21 cellular contexts compared by ENCODE assay signal in the genomic region with DNA sequence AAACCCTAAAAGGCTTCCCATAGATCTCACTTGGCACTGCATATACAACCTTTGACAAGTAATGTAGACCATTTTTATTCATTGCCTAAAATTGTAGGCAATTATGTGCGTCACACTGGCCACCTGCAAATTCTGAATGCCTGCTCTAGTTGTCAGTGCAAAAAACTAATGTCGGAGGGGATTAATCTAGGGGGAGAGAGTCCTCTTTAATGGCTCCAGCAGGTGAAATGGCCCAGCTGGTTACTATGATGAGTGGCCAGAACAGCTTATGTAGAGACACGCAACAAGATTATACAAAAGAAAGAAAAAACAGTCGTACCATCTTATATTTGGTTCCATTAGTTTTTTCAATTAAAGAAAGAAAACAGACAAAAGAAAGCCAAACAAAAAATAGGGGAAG.
DNase-seq lines count a peak whose midpoint lies in the region; ATAC-seq and TF ChIP-seq lines count a peak whose summit lies in the region.
"Had no signal": no experiment of that assay in that cellular context is flagged by ENCODE, and none has a peak within 500 bp of the region (broad histone marks: within the 10 kb centered on the region; RNA-seq: fewer than 3 reads in every experiment).

No MANE protein-coding gene starts in this region.

- TF ChIP-seq CTCF in Caco-2 (IDR thresholded peaks at IDR 0.05; ENCODE audit: insufficient read depth in 1 of 2, low read depth in 1 of 2, low read length in 1 of 2, severe bottlenecking in 1 of 2, unreplicated experiment in 1 of 2): no peak

- no peak for ATAC-seq in GM19328 (IDR thresholded peaks at IDR 0.05; ENCODE audit: unreplicated experiment)
- ATAC-seq: activated CD8-positive, alpha-beta T cell treated with anti-CD3 and anti-CD28 coated beads, Interleukin-2, amount 10 ng/mL, durations not matched to agents 7 days and 5 days; stimulated activated naive CD8-positive, alpha-beta T cell treated with anti-CD3 and anti-CD28 coated beads, Interleukin-15, amount 100 ng/mL, for 72 hours had no signal

- no peaks in the 10 kb centered on the region for H3K27me3 Mint-ChIP-seq in Caco-2 (ENCODE audit: insufficient read depth, unreplicated experiment)
- H3K27me3 Mint-ChIP-seq in activated naive CD4-positive, alpha-beta T cell treated with anti-CD3 and anti-CD28 coated beads, Interleukin-2, amount 10 ng/mL, durations not matched to agents 7 days and 5 days: no peaks in the 10 kb centered on the region
- H3K27me3 Mint-ChIP-seq: CD4-positive, alpha-beta T cell; stimulated activated naive CD8-positive, alpha-beta T cell treated with anti-CD3 and anti-CD28 coated beads, Interleukin-15, amount 100 ng/mL, for 72 hours had no signal

- H3K36me3 Mint-ChIP-seq in Caco-2 (ENCODE audit: insufficient read depth, unreplicated experiment): peaks cover 9% of the 10 kb centered on the region
- peaks cover 1% of the 10 kb centered on the region for H3K36me3 Mint-ChIP-seq in activated naive CD4-positive, alpha-beta T cell treated with anti-CD3 and anti-CD28 coated beads, Interleukin-2, amount 10 ng/mL, durations not matched to agents 7 days and 5 days

- no peak overlapping the region for H3K9ac ChIP-seq in HUES48 (ENCODE audit: low read depth, low read length)

- H3K27me3 ChIP-seq in HUES48 (ENCODE audit: control insufficient read depth, insufficient read depth, low read length): no peaks in the 10 kb centered on the region
- no peaks in the 10 kb centered on the region for H3K27me3 ChIP-seq in Caco-2 (replicated peaks; ENCODE audit: control insufficient read depth, insufficient read depth, low read length)
- H3K27me3 ChIP-seq: right atrium auricular region, tibial artery had no signal

- peak; percentile 92 for DNase-seq in NCI-H1436 (lab: John Stamatoyannopoulos, UW)
- DNase-seq in NCI-H748 treated with DMSO at 0.1 percent for 48 hours (lab: John Stamatoyannopoulos, UW): peak; percentile 90
- peak; percentile 62 for DNase-seq in left kidney (ENCODE audit: low read depth, low spot score)
- no peak for DNase-seq in Caco-2
- DNase-seq in activated naive CD4-positive, alpha-beta T cell treated with anti-CD3 and anti-CD28 coated beads, Interleukin-2, amount 10 ng/mL, durations not matched to agents 7 days and 5 days: no peak
- no peak for DNase-seq in NCI-H446 (lab: John Stamatoyannopoulos, UW)
- DNase-seq: activated CD8-positive, alpha-beta T cell treated with anti-CD3 and anti-CD28 coated beads, Interleukin-2, amount 10 ng/mL, durations not matched to agents 7 days and 5 days; activated naive CD4-positive, alpha-beta T cell; activated T-cell treated with anti-CD3 and anti-CD28 coated beads, Interleukin-2, amount 50 U/mL, for 1 hour; CD4-positive, alpha-beta T cell; Karpas-422; kidney glomerular epithelial cell; mammary epithelial cell; stimulated activated CD4-positive, alpha-beta T cell treated with anti-CD3 and anti-CD28 coated beads, Interleukin-12 subunit alpha, Interleukin-12 subunit beta, amount 100 ng/mL, for 4 hours; stimulated activated naive CD8-positive, alpha-beta T cell treated with anti-CD3 and anti-CD28 coated beads, Interleukin-15, amount 100 ng/mL, for 72 hours; T1000; tibial artery had no signal

- no peak overlapping the region for H3K27ac Mint-ChIP-seq in Caco-2 (ENCODE audit: unreplicated experiment)
- no peak overlapping the region for H3K27ac Mint-ChIP-seq in activated naive CD4-positive, alpha-beta T cell treated with anti-CD3 and anti-CD28 coated beads, Interleukin-2, amount 10 ng/mL, durations not matched to agents 7 days and 5 days
- H3K27ac Mint-ChIP-seq: activated CD8-positive, alpha-beta T cell treated with anti-CD3 and anti-CD28 coated beads, Interleukin-2, amount 10 ng/mL, durations not matched to agents 7 days and 5 days; CD4-positive, alpha-beta T cell; stimulated activated naive CD8-positive, alpha-beta T cell treated with anti-CD3 and anti-CD28 coated beads, Interleukin-15, amount 100 ng/mL, for 72 hours had no signal

- BruUV-seq in Caco-2 (replicated peaks; lab: Mats Ljungman, UMichigan): no TSS peak

- H3K4me3 Mint-ChIP-seq in Caco-2 (ENCODE audit: unreplicated experiment): no peak overlapping the region
- no peak overlapping the region for H3K4me3 Mint-ChIP-seq in activated naive CD4-positive, alpha-beta T cell treated with anti-CD3 and anti-CD28 coated beads, Interleukin-2, amount 10 ng/mL, durations not matched to agents 7 days and 5 days
- H3K4me3 Mint-ChIP-seq: activated CD8-positive, alpha-beta T cell treated with anti-CD3 and anti-CD28 coated beads, Interleukin-2, amount 10 ng/mL, durations not matched to agents 7 days and 5 days; CD4-positive, alpha-beta T cell; stimulated activated naive CD8-positive, alpha-beta T cell treated with anti-CD3 and anti-CD28 coated beads, Interleukin-15, amount 100 ng/mL, for 72 hours had no signal

- 0 out of 2 replicates have a peak overlapping the region, but pooled peaks have one; percentile 1 for H3K4me3 ChIP-seq in HUES48 (ENCODE audit: low read depth, low read length)
- H3K4me3 ChIP-seq in Caco-2 (ENCODE audit: low read depth, low read length): no peak overlapping the region
- H3K4me3 ChIP-seq: coronary artery, right atrium auricular region, tibial artery had no signal

- H3K27ac ChIP-seq in HUES48 (ENCODE audit: low read depth, low read length): peak overlapping the region; percentile 88
- H3K27ac ChIP-seq: coronary artery, right atrium auricular region, tibial artery had no signal

- H3K4me1 ChIP-seq in HUES48 (ENCODE audit: control insufficient read depth, insufficient read depth, low read length): peaks cover 69% of the 10 kb centered on the region
- H3K4me1 ChIP-seq in Caco-2: peaks cover 4% of the 10 kb centered on the region; the same call in 1 of the 2 replicates
- H3K4me1 ChIP-seq: right atrium auricular region, tibial artery had no signal

- CTCF ChIA-PET in Caco-2 (lab: Charles Lee): no interaction called here
- CTCF ChIA-PET in activated naive CD4-positive, alpha-beta T cell treated with anti-CD3 and anti-CD28 coated beads, Interleukin-2, amount 10 ng/mL, durations not matched to agents 7 days and 5 days (lab: Charles Lee): no interaction called here

- H3K9me3 ChIP-seq in HUES48 (ENCODE audit: control insufficient read depth, insufficient read depth, low read length) (no peaks in the 10 kb centered on the region), Caco-2 (no peaks in the 10 kb centered on the region)
- H3K9me3 ChIP-seq: right atrium auricular region, tibial artery had no signal

- H3K9me3 Mint-ChIP-seq in Caco-2 (ENCODE audit: unreplicated experiment): no peaks in the 10 kb centered on the region
- H3K9me3 Mint-ChIP-seq in activated naive CD4-positive, alpha-beta T cell treated with anti-CD3 and anti-CD28 coated beads, Interleukin-2, amount 10 ng/mL, durations not matched to agents 7 days and 5 days: no peaks in the 10 kb centered on the region
- H3K9me3 Mint-ChIP-seq: CD4-positive, alpha-beta T cell; stimulated activated naive CD8-positive, alpha-beta T cell treated with anti-CD3 and anti-CD28 coated beads, Interleukin-15, amount 100 ng/mL, for 72 hours had no signal

- H3K36me3 ChIP-seq in HUES48 (ENCODE audit: control insufficient read depth, insufficient read depth, low read length) (no peaks in the 10 kb centered on the region), Caco-2 (ENCODE audit: control insufficient read depth, insufficient read depth, low read length) (no peaks in the 10 kb centered on the region)
- H3K36me3 ChIP-seq: right atrium auricular region, tibial artery had no signal

- intact Hi-C loops in Caco-2 (cut with micrococcal nuclease; ENCODE audit: unreplicated experiment): no loop called here

- POLR2A ChIA-PET in Caco-2 (lab: Charles Lee): no interaction called here

- peaks cover 9% of the 10 kb centered on the region for H3K4me1 Mint-ChIP-seq in Caco-2 (ENCODE audit: low read depth, unreplicated experiment)
- H3K4me1 Mint-ChIP-seq in activated naive CD4-positive, alpha-beta T cell treated with anti-CD3 and anti-CD28 coated beads, Interleukin-2, amount 10 ng/mL, durations not matched to agents 7 days and 5 days: no peaks in the 10 kb centered on the region

Comparison
In these comparisons a context has a peak if more than half of its experiments do, and no peak if none do; other contexts are left out.
1. DNase-seq: peak in NCI-H1436 (single experiment), NCI-H748 treated with DMSO at 0.1 percent for 48 hours (single experiment) and left kidney (single experiment); none in Caco-2 (0 of 2), activated naive CD4-positive, alpha-beta T cell treated with anti-CD3 and anti-CD28 coated beads, Interleukin-2, amount 10 ng/mL, durations not matched to agents 7 days and 5 days (single experiment) and NCI-H446 (0 of 2).